In genomic region chr15:84716036-84716732, GRCh38 we compare ENCODE assay signal across 1 cellular context.
TF ChIP-seq lines count a peak whose summit lies in the region.

TSS of gene SEC11A (minus strand) at chr15:84716139. CDS start at chr15:84716075, 64 bp downstream.

TF ChIP-seq in K562, 482 proteins besides CTCF, POLR2A, EP300 and RAD21 (continued from another document and continues in another):
- TF ChIP-seq LEF1 (IDR thresholded peaks at IDR 0.05): no peak
- TF ChIP-seq XRCC4 (IDR thresholded peaks at IDR 0.05; ENCODE audit: extremely low read depth, insufficient read depth, insufficient read length): no peak
- no peak for TF ChIP-seq MEF2A (IDR thresholded peaks at IDR 0.05; ENCODE audit: control insufficient read depth, low read depth, low read length)
- TF ChIP-seq ZNF445 (CRISPR knock-in tag; IDR thresholded peaks at IDR 0.05; ENCODE audit: low read depth): no peak
- TF ChIP-seq SP1 (CRISPR knock-in tag; IDR thresholded peaks at IDR 0.05): peak; percentile 91
- TF ChIP-seq ZNF124 (CRISPR knock-in tag; IDR thresholded peaks at IDR 0.05): no peak
- no peak for TF ChIP-seq CHD1 (IDR thresholded peaks at IDR 0.05; ENCODE audit: low read length)
- TF ChIP-seq PATZ1 (CRISPR knock-in tag; IDR thresholded peaks at IDR 0.05; ENCODE audit: borderline replicate concordance): no peak
- TF ChIP-seq ZNF324 (CRISPR knock-in tag; IDR thresholded peaks at IDR 0.05): no peak
- no peak for TF ChIP-seq ZC3H4 (CRISPR knock-in tag; IDR thresholded peaks at IDR 0.05; ENCODE audit: borderline replicate concordance)
- TF ChIP-seq SMAD3 (CRISPR knock-in tag; conservative IDR thresholded peaks at IDR 0.05): no peak
- no peak for TF ChIP-seq E4F1 (CRISPR knock-in tag; IDR thresholded peaks at IDR 0.05; ENCODE audit: borderline replicate concordance)
- no peak for TF ChIP-seq CUX1 (CRISPR knock-in tag; IDR thresholded peaks at IDR 0.05)
- TF ChIP-seq E2F1 (CRISPR knock-in tag; IDR thresholded peaks at IDR 0.05): peak; percentile 79
- no peak for TF ChIP-seq MCM3 (IDR thresholded peaks at IDR 0.05)
- TF ChIP-seq ARID3B (CRISPR knock-in tag; IDR thresholded peaks at IDR 0.05; ENCODE audit: borderline replicate concordance): no peak
- TF ChIP-seq KHSRP (IDR thresholded peaks at IDR 0.05): no peak
- TF ChIP-seq CBX2 (IDR thresholded peaks at IDR 0.05; ENCODE audit: insufficient read depth, low read length, poor library complexity, severe bottlenecking): no peak
- 0 out of 4 replicates have a peak, but pooled peaks of 1 of the 2 experiments have one; percentile 17 for TF ChIP-seq MLX (CRISPR knock-in tag; conservative IDR thresholded peaks at IDR 0.05)
- 0 out of 2 replicates have a peak, but pooled peaks have one; percentile 69 for TF ChIP-seq ZBTB49 (CRISPR knock-in tag; IDR thresholded peaks at IDR 0.05; ENCODE audit: borderline replicate concordance)
- TF ChIP-seq CREB3 (tag; conservative IDR thresholded peaks at IDR 0.05; ENCODE audit: low read depth): no peak
- TF ChIP-seq SLC30A9 (CRISPR knock-in tag; IDR thresholded peaks at IDR 0.05): no peak
- peak; percentile 98 for TF ChIP-seq CTBP1 (IDR thresholded peaks at IDR 0.05; ENCODE audit: borderline replicate concordance)
- no peak for TF ChIP-seq SREBF1 (IDR thresholded peaks at IDR 0.05; ENCODE audit: borderline replicate concordance, low read depth, low read length)
- no peak for TF ChIP-seq ZNF830 (CRISPR knock-in tag; IDR thresholded peaks at IDR 0.05)
- TF ChIP-seq HDAC6 (IDR thresholded peaks at IDR 0.05; ENCODE audit: low read depth, low read length): no peak
- no peak for TF ChIP-seq ZNF274 (IDR thresholded peaks at IDR 0.05; ENCODE audit: borderline replicate concordance, low read depth, low read length)
- TF ChIP-seq ZNF589 (CRISPR knock-in tag; IDR thresholded peaks at IDR 0.05; ENCODE audit: low read depth): no peak
- TF ChIP-seq ELK1 (CRISPR knock-in tag; IDR thresholded peaks at IDR 0.05): no peak
- TF ChIP-seq SMARCE1 (IDR thresholded peaks at IDR 0.05): peak; percentile 82; the same call in 1 of the 2 replicates
- TF ChIP-seq HDGF (IDR thresholded peaks at IDR 0.05): no peak; the same call in 1 of the 2 replicates
- TF ChIP-seq MAFK (IDR thresholded peaks at IDR 0.05; ENCODE audit: low read length): no peak; the same call in 1 of the 2 replicates
- TF ChIP-seq TSC22D4 (tag; IDR thresholded peaks at IDR 0.05): no peak
- TF ChIP-seq PHTF2 (CRISPR knock-in tag; IDR thresholded peaks at IDR 0.05): no peak
- TF ChIP-seq FOXJ2 (tag; IDR thresholded peaks at IDR 0.05): no peak
- no peak for TF ChIP-seq CTCFL (IDR thresholded peaks at IDR 0.05; ENCODE audit: borderline replicate concordance, insufficient read depth, low read depth, low read length, poor library complexity, severe bottlenecking)
- peak; percentile 87 to 94 for TF ChIP-seq SIN3A (IDR thresholded peaks at IDR 0.05; ENCODE audit: borderline replicate concordance in 2 of 2, control insufficient read depth in 1 of 2, low read depth in 2 of 2, low read length in 2 of 2)
- peak; percentile 76 for TF ChIP-seq FIP1L1 (IDR thresholded peaks at IDR 0.05; ENCODE audit: low read depth, low read length, poor library complexity, severe bottlenecking)
